Comparison of ENCODE assay signal across 26 cellular contexts in genomic region chr17:41585301-41585700, GRCh38. TPM values are rescaled to one million over a fixed set of nuclear protein-coding genes. Genes with fewer than 3 reads are reported as not detected.
DNase-seq lines count a peak whose midpoint lies in the region; ATAC-seq lines count a peak whose summit lies in the region.
"Had no signal": no experiment of that assay in that cellular context is flagged by ENCODE, and none has a peak within 500 bp of the region (broad histone marks: within the 10 kb centered on the region; RNA-seq: fewer than 3 reads in every experiment).

No MANE protein-coding gene starts in this region.

- H2AFZ ChIP-seq in neuronal stem cell (ENCODE audit: low read length): no peak overlapping the region
- H2AFZ ChIP-seq: GM23338 had no signal

- peaks cover 2% of the 10 kb centered on the region for H3K79me1 ChIP-seq in neuronal stem cell (ENCODE audit: low read depth, low read length)

- no peak overlapping the region for H3K4ac ChIP-seq in neuronal stem cell (ENCODE audit: low read length)

- no peak overlapping the region for H2BK120ac ChIP-seq in neuronal stem cell (ENCODE audit: low read depth, low read length)

- H4K91ac ChIP-seq in neuronal stem cell (ENCODE audit: low read depth, low read length, poor library complexity): no peak overlapping the region

- H3K27ac ChIP-seq in esophagus (ENCODE audit: low read depth in 2 of 2, low read length in 1 of 2) (peak overlapping the region in 1 of 2 donors; percentile 71), neuronal stem cell (replicated peaks; ENCODE audit: low read length) (no peak overlapping the region)
- H3K27ac ChIP-seq: 22Rv1, BLaER1, KMS-11, Peyer's patch, SJSA1 had no signal

- H3K9me3 ChIP-seq in esophagus (ENCODE audit: control insufficient read depth in 2 of 2, insufficient read depth in 1 of 2, low read depth in 1 of 2, low read length in 1 of 2): no peaks in the 10 kb centered on the region
- no peaks in the 10 kb centered on the region for H3K9me3 ChIP-seq in neuronal stem cell (replicated peaks in 1 of 2; ENCODE audit: control insufficient read depth in 2 of 2, insufficient read depth in 1 of 2, low read depth in 1 of 2, low read length in 2 of 2)
- H3K9me3 ChIP-seq: BLaER1, Peyer's patch, SJSA1 had no signal

- H3K23ac ChIP-seq in neuronal stem cell (ENCODE audit: low read depth, low read length, poor library complexity): no peak overlapping the region

- H3K4me3 ChIP-seq in esophagus (ENCODE audit: low read depth in 1 of 2, low read length in 2 of 2): peak overlapping the region; percentile 31 to 47
- no peak overlapping the region for H3K4me3 ChIP-seq in neuronal stem cell (ENCODE audit: low read length in 2 of 2)
- H3K4me3 ChIP-seq: BLaER1, GM23338, Peyer's patch, SJSA1 had no signal

- H3K4me1 ChIP-seq in esophagus (ENCODE audit: control insufficient read depth in 2 of 2, insufficient read depth in 2 of 2, low read length in 1 of 2) (peaks cover 0 to 9% of the 10 kb centered on the region in 2 donors), neuronal stem cell (ENCODE audit: control insufficient read depth in 2 of 2, insufficient read depth in 1 of 2, low read depth in 1 of 2, low read length in 2 of 2) (no peaks in the 10 kb centered on the region)
- H3K4me1 ChIP-seq: BLaER1 had no signal

- H3K36me3 ChIP-seq in esophagus (ENCODE audit: control insufficient read depth in 2 of 2, insufficient read depth in 2 of 2, low read length in 1 of 2): no peaks in the 10 kb centered on the region
- no peaks in the 10 kb centered on the region for H3K36me3 ChIP-seq in neuronal stem cell (replicated peaks in 1 of 2; ENCODE audit: control insufficient read depth in 2 of 2, insufficient read depth in 2 of 2, low read length in 2 of 2)
- H3K36me3 ChIP-seq: BLaER1, Peyer's patch, SJSA1 had no signal

- ATAC-seq in activated CD4-positive, CD25-positive, alpha-beta regulatory T cell treated with anti-CD3 and anti-CD28 coated beads, Interleukin-2, amount 50 U/mL, for 24 hours: no peak
- ATAC-seq in HG03025 (IDR thresholded peaks at IDR 0.05; ENCODE audit: low FRiP score, unreplicated experiment): no peak
- ATAC-seq: GM23338, Right ventricle myocardium inferior had no signal

- H3K27me3 ChIP-seq in esophagus (ENCODE audit: control insufficient read depth in 1 of 2, insufficient read depth in 2 of 2, low read length in 2 of 2) (no peaks in the 10 kb centered on the region), neuronal stem cell (ENCODE audit: control insufficient read depth in 3 of 3, insufficient read depth in 3 of 3, low read depth in 1 of 3, low read length in 3 of 3) (peaks cover 0 to 4% (median 0%) of the 10 kb centered on the region in 3 experiments)
- H3K27me3 ChIP-seq: BLaER1, Peyer's patch, SJSA1 had no signal

- H3K9ac ChIP-seq in neuronal stem cell (ENCODE audit: low read depth, low read length, poor library complexity): no peak overlapping the region
- H3K9ac ChIP-seq: BLaER1, KMS-11 had no signal

- no peak overlapping the region for H4K8ac ChIP-seq in neuronal stem cell (ENCODE audit: low read depth, low read length)

- no peak overlapping the region for H3K4me2 ChIP-seq in neuronal stem cell (ENCODE audit: insufficient read depth, low read length, poor library complexity, severe bottlenecking)
- H3K4me2 ChIP-seq: BLaER1, GM23338, KMS-11 had no signal

- H2BK12ac ChIP-seq in neuronal stem cell (ENCODE audit: low read length): no peak overlapping the region

- no peak overlapping the region for H2BK5ac ChIP-seq in neuronal stem cell (ENCODE audit: low read length)

- H2BK15ac ChIP-seq in neuronal stem cell (ENCODE audit: low read length): no peak overlapping the region

- no peak overlapping the region for H3K14ac ChIP-seq in neuronal stem cell (ENCODE audit: low read length)

- H3K18ac ChIP-seq in neuronal stem cell (ENCODE audit: low read length): no peak overlapping the region

- DNase-seq in activated CD4-positive, CD25-positive, alpha-beta regulatory T cell treated with anti-CD3 and anti-CD28 coated beads, Interleukin-2, amount 50 U/mL, for 72 hours: peak; percentile 8
- DNase-seq in neuronal stem cell (ENCODE audit: low spot score) (no peak), HuH-7 (ENCODE audit: low spot score) (no peak), CD1c-positive myeloid dendritic cell (ENCODE audit: extremely low spot score) (no peak)
- no peak for DNase-seq in activated effector memory CD4-positive, alpha-beta T cell treated with anti-CD3 and anti-CD28 coated beads, Interleukin-2, amount 50 U/mL, for 16 hours
- DNase-seq: ACHN; Calu3; CD4-positive, alpha-beta memory T cell; DMS153; IMR-90; NCI-H1105; NCI-H2029 treated with DMSO at 0.1 percent for 48 hours; NCI-H2171; NCI-H345; NCI-H524 treated with DMSO at 0.1 percent for 48 hours; NCI-H82; Peyer's patch had no signal

- H2AK5ac ChIP-seq in neuronal stem cell (ENCODE audit: low read depth, low read length): peak overlapping the region; percentile 50

RNA-seq across cellular contexts. Expression of gene KRT14, which starts 1.4 kb away (rescaled TPM):
- polyA plus RNA-seq in esophagus: 1,000 to 10,000 TPM in 1 of 2 donors, 100 to 1,000 TPM in 1; 516 to 1,961 TPM
- not detected for polyA plus RNA-seq in neuronal stem cell (2013, experiment 1 of 2)
- not detected for polyA plus RNA-seq in neuronal stem cell (2013, experiment 2 of 2)
- polyA plus RNA-seq: CD4-positive, alpha-beta memory T cell; GM23338; IMR-90 had no signal

RNA-seq across cellular contexts. Expression of gene KRT9, which starts 13.4 kb away (rescaled TPM):
- polyA plus RNA-seq in esophagus: under 1 TPM; 0.12 to 0.24 TPM
- polyA plus RNA-seq in neuronal stem cell (2013, experiment 1 of 2): not detected
- polyA plus RNA-seq in neuronal stem cell (2013, experiment 2 of 2): not detected
- polyA plus RNA-seq: CD4-positive, alpha-beta memory T cell; GM23338; IMR-90 had no signal

RNA-seq across cellular contexts. Expression of gene KRT16, which starts 27.3 kb away (rescaled TPM):
- 100 to 1,000 TPM; 413 to 534 TPM for polyA plus RNA-seq in esophagus
- polyA plus RNA-seq in neuronal stem cell (2013, experiment 1 of 2): not detected
- 0.03 TPM for polyA plus RNA-seq in neuronal stem cell (2013, experiment 2 of 2)
- polyA plus RNA-seq: CD4-positive, alpha-beta memory T cell; GM23338; IMR-90 had no signal

RNA-seq across cellular contexts. Expression of gene KRT17, which starts 39.1 kb away (rescaled TPM):
- 100 to 1,000 TPM in 1 of 2 donors, 10 to 100 TPM in 1; 92.9 to 191 TPM for polyA plus RNA-seq in esophagus
- polyA plus RNA-seq in neuronal stem cell (2013, experiment 1 of 2): 0.07 TPM
- polyA plus RNA-seq in neuronal stem cell (2013, experiment 2 of 2): 0.03 TPM
- polyA plus RNA-seq: CD4-positive, alpha-beta memory T cell had no signal

RNA-seq across cellular contexts. Expression of gene KRT19, which starts 57.2 kb away (rescaled TPM):
- polyA plus RNA-seq in esophagus: 1,000 to 10,000 TPM in 1 of 2 donors, 100 to 1,000 TPM in 1; 506 to 1,087 TPM
- polyA plus RNA-seq in neuronal stem cell (2013, experiment 1 of 2): 106 TPM
- polyA plus RNA-seq in neuronal stem cell (2013, experiment 2 of 2): 103 TPM
- polyA plus RNA-seq: CD4-positive, alpha-beta memory T cell had no signal

Comparison
In these comparisons a context has a peak if more than half of its experiments do, and no peak if none do; other contexts are left out.
1. H3K4me3 ChIP-seq: peak in esophagus (2 of 2); none in neuronal stem cell (0 of 2).